In the genomic region with DNA sequence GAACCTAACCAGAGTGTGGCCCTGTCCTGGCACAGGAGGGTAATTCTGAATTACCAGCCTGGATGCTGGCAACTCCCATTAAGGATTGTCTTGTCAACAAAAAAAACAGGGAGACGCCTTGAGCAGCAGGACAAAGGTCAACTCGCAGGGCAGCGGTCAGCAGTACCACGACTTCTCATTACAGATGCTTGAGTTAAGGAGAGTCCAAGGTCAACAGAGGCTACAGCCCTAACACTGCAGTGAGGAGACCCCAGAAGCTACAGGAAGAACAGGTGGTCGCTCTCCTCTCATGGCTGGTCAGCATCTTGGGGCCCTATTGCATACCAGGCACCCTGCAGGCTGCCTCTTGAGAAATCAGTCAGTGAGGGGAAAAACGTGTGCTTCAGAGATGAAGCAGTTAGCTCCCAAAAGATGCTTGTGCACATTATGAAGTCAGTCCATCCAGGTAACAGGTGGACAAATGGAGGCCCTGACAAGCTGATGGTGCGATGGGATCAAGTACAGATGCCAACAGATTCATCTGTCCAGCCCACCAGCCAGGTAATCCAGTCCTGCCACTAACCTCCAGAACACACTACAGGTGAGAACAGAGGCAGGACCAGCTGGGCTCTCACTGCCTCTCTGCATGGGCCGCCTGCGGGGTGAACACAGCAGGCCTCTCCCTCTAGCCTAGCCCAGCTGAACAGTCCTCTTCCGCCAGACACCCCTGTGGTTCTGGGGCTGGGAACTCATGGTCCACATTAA, we compare ENCODE assay signal across 11 cellular contexts. TPM values are rescaled to one million over a fixed set of nuclear protein-coding genes. Genes with fewer than 3 reads are reported as not detected.
DNase-seq lines count a peak whose midpoint lies in the region; ATAC-seq, FAIRE-seq and TF ChIP-seq lines count a peak whose summit lies in the region.
"Had no signal": no experiment of that assay in that cellular context is flagged by ENCODE, and none has a peak within 500 bp of the region (broad histone marks: within the 10 kb centered on the region; RNA-seq: fewer than 3 reads in every experiment).

No MANE protein-coding gene starts in this region.

- TF ChIP-seq CTCF in gastroesophageal sphincter (IDR thresholded peaks at IDR 0.05) (no peak), OCI-LY7 (conservative IDR thresholded peaks at IDR 0.05; ENCODE audit: low read length) (no peak)

- H3K27ac ChIP-seq in gastroesophageal sphincter (peak overlapping the region in 3 of 4 donors; percentile 97 to 100 (median 100)), OCI-LY7 (ENCODE audit: low read depth, low read length, poor library complexity, severe bottlenecking) (no peak overlapping the region)

- H3K4me3 ChIP-seq in gastroesophageal sphincter: no peak overlapping the region
- peak overlapping the region; percentile 18 for H3K4me3 ChIP-seq in skeletal muscle satellite cell (ENCODE audit: low read length)
- no peak overlapping the region for H3K4me3 ChIP-seq in OCI-LY7 (ENCODE audit: low read depth, low read length, poor library complexity, severe bottlenecking)
- H3K4me3 ChIP-seq: thoracic aorta had no signal

- H4K20me1 ChIP-seq in OCI-LY7 (ENCODE audit: insufficient read depth, low read length): peaks cover 24% of the 10 kb centered on the region

- peak overlapping the region; percentile 89 for H3K4me2 ChIP-seq in skeletal muscle satellite cell (ENCODE audit: low read length)
- H3K4me2 ChIP-seq in OCI-LY7 (ENCODE audit: low read length): no peak overlapping the region

- H3K27me3 ChIP-seq in gastroesophageal sphincter (no peaks in the 10 kb centered on the region), skeletal muscle satellite cell (ENCODE audit: control insufficient read depth, insufficient read depth, low read length) (no peaks in the 10 kb centered on the region)

- DNase-seq in GM12892 (ENCODE audit: insufficient read length) (no peak), T-helper 17 cell (no peak), activated gamma-delta T cell (lab: John Stamatoyannopoulos, UW) (no peak), AG08396 (ENCODE audit: low spot score) (no peak), OCI-LY7 (ENCODE audit: low spot score) (no peak)
- DNase-seq in stimulated activated CD4-positive, alpha-beta T cell treated with anti-CD3 and anti-CD28 coated beads, Interleukin-4, amount 100 ng/mL, for 24 hours: no peak
- DNase-seq: amniotic stem cell, NCI-H526 had no signal

- POLR2A ChIA-PET in OCI-LY7 (lab: Charles Lee): no interaction called here

- no peaks in the 10 kb centered on the region for H3K9me2 ChIP-seq in OCI-LY7 (ENCODE audit: insufficient read depth, low read length)

- no peaks in the 10 kb centered on the region for H3K27me3 Mint-ChIP-seq in T-helper 17 cell

- peaks cover 69% of the 10 kb centered on the region for H3K79me2 ChIP-seq in OCI-LY7 (ENCODE audit: insufficient read depth, low read depth, low read length)

- no peaks in the 10 kb centered on the region for H3K9me3 ChIP-seq in T-helper 17 cell (ENCODE audit: control insufficient read depth, low read length, poor library complexity, severe bottlenecking)
- no peaks in the 10 kb centered on the region for H3K9me3 ChIP-seq in gastroesophageal sphincter
- H3K9me3 ChIP-seq in skeletal muscle satellite cell (replicated peaks; ENCODE audit: low read length): no peaks in the 10 kb centered on the region
- H3K9me3 ChIP-seq in OCI-LY7 (ENCODE audit: low read length): no peaks in the 10 kb centered on the region
- H3K9me3 ChIP-seq: thoracic aorta had no signal

- intact Hi-C loops in OCI-LY7 (cut with micrococcal nuclease; ENCODE audit: unreplicated experiment): no loop called here

- TF ChIP-seq EP300 in gastroesophageal sphincter (IDR thresholded peaks at IDR 0.05): no peak

- CTCF ChIA-PET in OCI-LY7 (lab: Charles Lee; ENCODE audit: unreplicated experiment): interaction anchor here (0.6 kb wide), 1 partner anchor 343 kb away, joined by 3 read pairs; no protein-coding TSS in a partner anchor

- peak overlapping the region; percentile 24 for H3K9ac ChIP-seq in skeletal muscle satellite cell (ENCODE audit: low read depth, low read length)

- no peak overlapping the region for H2AFZ ChIP-seq in OCI-LY7 (ENCODE audit: low read length)

- 51 to 63% methylated on average over 4 to 5 of the region's 10 CpGs for WGBS in gastroesophageal sphincter (ENCODE audit: low coverage in 1 of 2), 2 donors

- peaks cover 48% of the 10 kb centered on the region for H3K4me1 Mint-ChIP-seq in T-helper 17 cell

- FAIRE-seq in GM12892 (lab: Jason Lieb, UNC): no peak

- peak overlapping the region; percentile 93 for H3K27ac Mint-ChIP-seq in T-helper 17 cell

- H3K36me3 Mint-ChIP-seq in T-helper 17 cell (ENCODE audit: low read depth): peaks cover 7% of the 10 kb centered on the region

- H3K36me3 ChIP-seq in gastroesophageal sphincter (peaks cover 0 to 49% of the 10 kb centered on the region in 2 donors), skeletal muscle satellite cell (ENCODE audit: insufficient read depth, low read length) (peaks cover 52% of the 10 kb centered on the region), OCI-LY7 (ENCODE audit: insufficient read depth, low read length) (peaks cover 78% of the 10 kb centered on the region)

- H3K4me3 Mint-ChIP-seq in T-helper 17 cell: peak overlapping the region; percentile 75

- BruUV-seq in OCI-LY7 (replicated peaks; lab: Mats Ljungman, UMichigan): no TSS peak

- ATAC-seq in T-helper 17 cell (no peak), gastroesophageal sphincter (no peak)

- H3K4me1 ChIP-seq in gastroesophageal sphincter (peaks cover 2 to 87% (median 65%) of the 10 kb centered on the region in 3 donors), skeletal muscle satellite cell (ENCODE audit: control insufficient read depth, insufficient read depth, low read length) (peaks cover 72% of the 10 kb centered on the region), OCI-LY7 (ENCODE audit: insufficient read depth, low read length, poor library complexity, severe bottlenecking) (peaks cover 17% of the 10 kb centered on the region)

- TF ChIP-seq POLR2A in GM12892 (IDR thresholded peaks at IDR 0.05; ENCODE audit: low read depth, low read length) (peak; percentile 53; the same call in 1 of the 2 replicates), gastroesophageal sphincter (IDR thresholded peaks at IDR 0.05) (no peak)

RNA-seq across cellular contexts. Expression of gene CSNK1D, which starts 4.2 kb away (rescaled TPM):
- 52.3 TPM for polyA plus RNA-seq in GM12892 (2012; ENCODE audit: missing spikeins)
- total RNA-seq in T-helper 17 cell (100 to 1,000 TPM; 218 to 273 TPM), gastroesophageal sphincter (10 to 100 TPM; 23.4 to 92.1 (median 72.4) TPM), OCI-LY7 (2022) (170 and 181 TPM in 2 replicates)
- total RNA-seq in skeletal muscle satellite cell (2012; rRNA removed): 51.3 and 52.7 TPM in 2 replicates
- 39.7 and 53.0 TPM in 2 replicates for total RNA-seq in OCI-LY7 (2014; rRNA removed; shearing (Covaris generic))

RNA-seq across cellular contexts. Expression of gene SLC16A3, which starts 40.5 kb away (rescaled TPM):
- 56.1 TPM for polyA plus RNA-seq in GM12892 (2012; ENCODE audit: missing spikeins)
- 10 to 100 TPM; 47.2 to 56.2 TPM for total RNA-seq in T-helper 17 cell
- 10 to 100 TPM; 11.2 to 38.5 (median 22.1) TPM for total RNA-seq in gastroesophageal sphincter
- 265 and 305 TPM in 2 replicates for total RNA-seq in skeletal muscle satellite cell (2012; rRNA removed)
- total RNA-seq in OCI-LY7 (2014; rRNA removed; shearing (Covaris generic)): 10.1 and 21.6 TPM in 2 replicates
- total RNA-seq in OCI-LY7 (2022): 28.3 and 55.0 TPM in 2 replicates

RNA-seq across cellular contexts. Expression of gene CD7, which starts 48.1 kb away (rescaled TPM):
- polyA plus RNA-seq in GM12892 (2012; ENCODE audit: missing spikeins): not detected
- total RNA-seq in T-helper 17 cell: 100 to 1,000 TPM; 119 to 122 TPM
- total RNA-seq in gastroesophageal sphincter: 1 to 10 TPM in 1 of 4 donors, under 1 TPM in 2, not detected in 1; 0.58 to 1.7 (median 0.94) TPM
- 0.51 and 1.3 TPM in 2 replicates for total RNA-seq in skeletal muscle satellite cell (2012; rRNA removed)
- not detected in 2 replicates for total RNA-seq in OCI-LY7 (2014; rRNA removed; shearing (Covaris generic))
- total RNA-seq in OCI-LY7 (2022): not detected in 2 replicates

RNA-seq across cellular contexts. Expression of gene CCDC57, which starts 56.7 kb away (rescaled TPM):
- polyA plus RNA-seq in GM12892 (2012; ENCODE audit: missing spikeins): 47.8 TPM
- total RNA-seq in T-helper 17 cell (10 to 100 TPM; 79.1 to 89.0 TPM), gastroesophageal sphincter (10 to 100 TPM in 3 of 4 donors, 1 to 10 TPM in 1; 6.5 to 28.2 (median 16.2) TPM), OCI-LY7 (2022) (56.1 and 58.7 TPM in 2 replicates)
- total RNA-seq in skeletal muscle satellite cell (2012; rRNA removed): 15.9 and 22.3 TPM in 2 replicates
- total RNA-seq in OCI-LY7 (2014; rRNA removed; shearing (Covaris generic)): 30.7 and 34.5 TPM in 2 replicates

Comparison
In these comparisons a context has a peak if more than half of its experiments do, and no peak if none do; other contexts are left out.
1. RNA of gene CD7, which starts 48.1 kb away (total RNA-seq): 119 to 122 TPM in T-helper 17 cell; 0.58 to 1.7 TPM in gastroesophageal sphincter and not detected in OCI-LY7; every median in the first group is over 10 times any median in the second.